In genomic region chr15:44261007-44261706, GRCh38 we compare ENCODE assay signal across 1 cellular context.
TF ChIP-seq lines count a peak whose summit lies in the region.

No MANE protein-coding gene starts in this region.

TF ChIP-seq in HepG2, 621 proteins besides CTCF, POLR2A, EP300 and RAD21:
- TF ChIP-seq ZNF44 (CRISPR knock-in tag; IDR thresholded peaks at IDR 0.05) = no peak
TF ChIP-seq in HepG2: peak in this region for 0.
